20 cellular contexts compared by ENCODE assay signal in the genomic region with DNA sequence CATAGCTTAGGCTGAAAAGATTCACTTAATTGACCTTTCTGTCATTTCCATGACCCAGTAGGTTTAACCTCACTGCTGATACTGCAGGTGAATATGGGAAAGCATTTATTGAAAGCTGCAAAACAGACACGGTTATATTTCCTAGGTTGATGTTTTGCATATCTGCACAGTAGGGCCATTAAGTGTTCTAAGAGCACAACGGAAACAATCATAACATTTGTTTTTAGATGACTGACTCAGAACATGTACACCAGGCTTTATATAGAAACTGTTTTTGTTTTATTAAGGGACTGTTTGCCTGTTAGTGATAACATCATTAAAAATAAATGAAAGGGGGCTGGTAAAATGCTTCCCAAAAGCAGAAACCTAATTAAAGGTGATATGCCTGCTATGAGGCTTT.
DNase-seq lines count a peak whose midpoint lies in the region; ATAC-seq lines count a peak whose summit lies in the region.
"Had no signal": no experiment of that assay in that cellular context is flagged by ENCODE, and none has a peak within 500 bp of the region (broad histone marks: within the 10 kb centered on the region; RNA-seq: fewer than 3 reads in every experiment).

No MANE protein-coding gene starts in this region.

- DNase-seq in NCI-H526 (lab: John Stamatoyannopoulos, UW) (peak; percentile 88 to 91), NCI-H526 treated with DMSO at 0.1 percent for 48 hours (lab: John Stamatoyannopoulos, UW) (peak; percentile 97), foreskin melanocyte (peak; percentile 1), renal cortical epithelial cell (ENCODE audit: low read depth) (peak; percentile 19), ecto neural progenitor cell (ENCODE audit: low spot score) (no peak), hepatic stellate cell (ENCODE audit: low spot score) (no peak)
- DNase-seq: CD4-positive, CD25-positive, alpha-beta regulatory T cell; EL; GF-D8; KBM-7; MM.1S; NCI-H1092; NCI-H1436; NCI-H187 treated with DMSO at 0.1 percent for 48 hours; NCI-H2107; NCI-H748 treated with DMSO at 0.1 percent for 48 hours; PC-9; RPMI8226 had no signal

- no peak for ATAC-seq in HG02884 (IDR thresholded peaks at IDR 0.05; ENCODE audit: unreplicated experiment)
- ATAC-seq: GM23338 had no signal

Comparison
In these comparisons a context has a peak if more than half of its experiments do, and no peak if none do; other contexts are left out.
1. DNase-seq: peak in NCI-H526 (2 of 2), NCI-H526 treated with DMSO at 0.1 percent for 48 hours (single experiment), foreskin melanocyte (single experiment) and renal cortical epithelial cell (single experiment); none in ecto neural progenitor cell (single experiment) and hepatic stellate cell (single experiment).